Comparison of ENCODE assay signal across 13 cellular contexts in genomic region chr2:102224824-102225739, GRCh38. TPM values are rescaled to one million over a fixed set of nuclear protein-coding genes. Genes with fewer than 3 reads are reported as not detected.
DNase-seq lines count a peak whose midpoint lies in the region; ATAC-seq and TF ChIP-seq lines count a peak whose summit lies in the region.
"Had no signal": no experiment of that assay in that cellular context is flagged by ENCODE, and none has a peak within 500 bp of the region (broad histone marks: within the 10 kb centered on the region; RNA-seq: fewer than 3 reads in every experiment).

No MANE protein-coding gene starts in this region.

- peak overlapping the region in 9 of 11 experiments; percentile 6 to 62 (median 45); a peak in 15 of 22 replicates for H3K27ac ChIP-seq in BLaER1 treated with 17β-estradiol and CSF1 and Interleukin-3, amounts not matched to agents 10 nM and 100 nM
- peak overlapping the region in 3 of 4 donors; percentile 88 to 95 (median 94) for H3K27ac ChIP-seq in esophagus squamous epithelium
- H3K27ac ChIP-seq: RWPE1 had no signal

- ATAC-seq in activated CD4-positive, CD25-positive, alpha-beta regulatory T cell treated with anti-CD3 and anti-CD28 coated beads, Interleukin-2, amount 50 U/mL, for 24 hours: no peak
- no peak for ATAC-seq in HG03175 (IDR thresholded peaks at IDR 0.05; ENCODE audit: unreplicated experiment)
- ATAC-seq: naive thymus-derived CD4-positive, alpha-beta T cell had no signal

- H3K9me3 ChIP-seq in BLaER1 treated with 17β-estradiol and CSF1 and Interleukin-3, amounts not matched to agents 10 nM and 100 nM (replicated peaks in 1 of 11): no peaks in the 10 kb centered on the region
- H3K9me3 ChIP-seq in esophagus squamous epithelium: no peaks in the 10 kb centered on the region

- no peak for TF ChIP-seq POLR2A in esophagus squamous epithelium (IDR thresholded peaks at IDR 0.05)

- no peak for DNase-seq in GM12864 (ENCODE audit: low read depth)
- peak; percentile 16 for DNase-seq in SKM-1 (lab: John Stamatoyannopoulos, UW; ENCODE audit: unreplicated experiment)
- DNase-seq in esophagus squamous epithelium (lab: John Stamatoyannopoulos, UW): no peak
- no peak for DNase-seq in activated T-cell treated with anti-CD3 and anti-CD28 coated beads, Interleukin-2, amount 50 U/mL, for 1 hour
- no peak for DNase-seq in C1 segment of cervical spinal cord (lab: John Stamatoyannopoulos, UW)
- DNase-seq: amniotic stem cell; DMS79; naive thymus-derived CD4-positive, alpha-beta T cell; NCI-H1930 had no signal

- peak overlapping the region; percentile 3 to 75 (median 58); a peak in 18 of 22 replicates for H3K4me2 ChIP-seq in BLaER1 treated with 17β-estradiol and CSF1 and Interleukin-3, amounts not matched to agents 10 nM and 100 nM

- 63 to 72% methylated on average over 8 of the region's 8 CpGs for WGBS in esophagus squamous epithelium, 2 donors

- no peaks in the 10 kb centered on the region for H3K36me3 ChIP-seq in BLaER1 treated with 17β-estradiol and CSF1 and Interleukin-3, amounts not matched to agents 10 nM and 100 nM
- peaks cover 0 to 24% (median 0%) of the 10 kb centered on the region in 3 donors for H3K36me3 ChIP-seq in esophagus squamous epithelium

- TF ChIP-seq CTCF in GM12864 (IDR thresholded peaks at IDR 0.05; ENCODE audit: low read depth, low read length, missing control alignments): peak; percentile 7
- TF ChIP-seq CTCF in esophagus squamous epithelium (IDR thresholded peaks at IDR 0.05): no peak

- no peaks in the 10 kb centered on the region for H3K27me3 ChIP-seq in BLaER1 treated with 17β-estradiol and CSF1 and Interleukin-3, amounts not matched to agents 10 nM and 100 nM
- no peaks in the 10 kb centered on the region for H3K27me3 ChIP-seq in esophagus squamous epithelium

- H3K9ac ChIP-seq in BLaER1 treated with 17β-estradiol and CSF1 and Interleukin-3, amounts not matched to agents 10 nM and 100 nM: no peak overlapping the region

- H4K20me1 ChIP-seq in BLaER1 treated with 17β-estradiol and CSF1 and Interleukin-3, amounts not matched to agents 10 nM and 100 nM: no peaks in the 10 kb centered on the region

- no peak overlapping the region for H3K4me3 ChIP-seq in BLaER1 treated with 17β-estradiol and CSF1 and Interleukin-3, amounts not matched to agents 10 nM and 100 nM
- H3K4me3 ChIP-seq in GM12864 (ENCODE audit: low read depth, low read length) (no peak overlapping the region), esophagus squamous epithelium (no peak overlapping the region)

- intact Hi-C loops in esophagus squamous epithelium (cut with DNase I): no loop called here

- peaks cover 14 to 70% (median 41%) of the 10 kb centered on the region in 10 experiments for H3K4me1 ChIP-seq in BLaER1 treated with 17β-estradiol and CSF1 and Interleukin-3, amounts not matched to agents 10 nM and 100 nM
- H3K4me1 ChIP-seq in esophagus squamous epithelium: peaks cover 22 to 53% (median 28%) of the 10 kb centered on the region in 3 donors

RNA-seq across cellular contexts. Expression of gene IL1RL2, which starts 38.3 kb away (rescaled TPM):
- 1 to 10 TPM; 2.5 to 6.7 (median 4.6) TPM for total RNA-seq in esophagus squamous epithelium
